Comparison of ENCODE assay signal across 1 cellular context in genomic region chr21:36297938-36298572, GRCh38.
TF ChIP-seq lines count a peak whose summit lies in the region.

No MANE protein-coding gene starts in this region.

TF ChIP-seq in GM23338, 12 proteins besides CTCF, POLR2A, EP300 and RAD21 (continued from another document):
- TF ChIP-seq ETS1 (IDR thresholded peaks at IDR 0.05) (no peak), REST (IDR thresholded peaks at IDR 0.05; ENCODE audit: unreplicated experiment) (no peak), EZH2phosphoT487 (IDR thresholded peaks at IDR 0.05; ENCODE audit: unreplicated experiment) (no peak), NANOG (IDR thresholded peaks at IDR 0.05; ENCODE audit: borderline replicate concordance) (no peak), ZNF462 (CRISPR knock-in tag; IDR thresholded peaks at IDR 0.05) (no peak), ZNF114 (CRISPR knock-in tag; IDR thresholded peaks at IDR 0.05) (no peak), STAT1 (IDR thresholded peaks at IDR 0.05; ENCODE audit: unreplicated experiment) (no peak), CREB1 (CRISPR knock-in tag; IDR thresholded peaks at IDR 0.05; ENCODE audit: low read depth) (no peak)
TF ChIP-seq in GM23338: peak in this region for 0.
